In the genomic region with DNA sequence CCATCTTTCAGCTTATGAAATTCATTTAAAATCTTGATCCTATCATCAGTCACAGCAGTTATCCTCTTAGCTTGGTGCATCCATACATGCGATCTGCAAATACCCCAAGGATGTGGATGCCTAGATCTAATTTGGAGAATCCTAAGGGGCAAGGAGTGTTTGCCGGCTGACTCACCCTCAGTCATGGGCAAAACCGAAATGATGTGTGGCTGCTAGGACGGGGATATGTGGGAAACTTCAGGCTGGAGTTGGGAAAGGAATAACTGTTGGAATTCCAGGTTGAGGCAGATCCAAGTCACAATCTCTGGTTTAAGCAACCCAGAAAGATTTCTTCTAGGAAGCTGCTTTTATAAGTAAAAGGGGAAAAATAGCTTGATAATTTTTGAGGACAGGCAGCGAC, we compare ENCODE assay signal across 14 cellular contexts.
"Had no signal": no experiment of that assay in that cellular context is flagged by ENCODE, and none has a peak within 500 bp of the region (broad histone marks: within the 10 kb centered on the region; RNA-seq: fewer than 3 reads in every experiment).

No MANE protein-coding gene starts in this region.

- H3K4me1 Mint-ChIP-seq: activated naive CD8-positive, alpha-beta T cell treated with anti-CD3 and anti-CD28 coated beads, Interleukin-2, amount 50 U/mL, for 24 hours; activated T-helper 17 cell treated with anti-CD3 and anti-CD28 coated beads, Interleukin-2, amount 50 U/mL, for 72 hours; naive thymus-derived CD8-positive, alpha-beta T cell; stimulated activated naive B cell treated with anti-CD40 and anti-IgM and Interleukin-4, amounts not matched to agents 10 μg/mL and 1 μg/mL and 100 μg/mL, for 72 hours had no signal

- ATAC-seq: activated naive CD8-positive, alpha-beta T cell treated with anti-CD3 and anti-CD28 coated beads, Interleukin-2, amount 50 U/mL, for 24 hours; activated T-helper 17 cell treated with anti-CD3 and anti-CD28 coated beads, Interleukin-2, amount 50 U/mL, for 72 hours; left colon; naive thymus-derived CD8-positive, alpha-beta T cell; pancreas; stimulated activated naive B cell treated with anti-CD40 and anti-IgM and Interleukin-4, amounts not matched to agents 10 μg/mL and 1 μg/mL and 100 μg/mL, for 72 hours had no signal

- H3K9me3 ChIP-seq: pancreas, tibial nerve had no signal

- H3K4me1 ChIP-seq: pancreas, tibial nerve had no signal

- FAIRE-seq: islet of Langerhans, pancreas had no signal

- H3K36me3 Mint-ChIP-seq: naive thymus-derived CD8-positive, alpha-beta T cell; stimulated activated naive B cell treated with anti-CD40 and anti-IgM and Interleukin-4, amounts not matched to agents 10 μg/mL and 1 μg/mL and 100 μg/mL, for 72 hours had no signal

- DNase-seq: activated CD4-positive, CD25-positive, alpha-beta regulatory T cell treated with anti-CD3 and anti-CD28 coated beads, Interleukin-2, amount 50 U/mL, for 72 hours; activated naive CD4-positive, alpha-beta T cell treated with Interleukin-2 at 50 U/mL for 16 hours; activated naive CD8-positive, alpha-beta T cell treated with anti-CD3 and anti-CD28 coated beads, Interleukin-2, amount 50 U/mL, for 24 hours; aorta; effector memory CD4-positive, alpha-beta T cell; left colon; naive thymus-derived CD8-positive, alpha-beta T cell; pancreas; stimulated activated CD4-positive, alpha-beta T cell treated with anti-CD3 and anti-CD28 coated beads, Interleukin-2, amount 100 ng/mL, for 48 hours; stimulated activated naive B cell treated with anti-CD40 and anti-IgM and Interleukin-4, amounts not matched to agents 10 μg/mL and 1 μg/mL and 100 μg/mL, for 72 hours; substantia nigra had no signal

- H3K27ac Mint-ChIP-seq: activated naive CD8-positive, alpha-beta T cell treated with anti-CD3 and anti-CD28 coated beads, Interleukin-2, amount 50 U/mL, for 24 hours; activated T-helper 17 cell treated with anti-CD3 and anti-CD28 coated beads, Interleukin-2, amount 50 U/mL, for 72 hours; naive thymus-derived CD8-positive, alpha-beta T cell; stimulated activated naive B cell treated with anti-CD40 and anti-IgM and Interleukin-4, amounts not matched to agents 10 μg/mL and 1 μg/mL and 100 μg/mL, for 72 hours had no signal

- H3K27ac ChIP-seq: pancreas, tibial nerve had no signal

- H3K9me3 Mint-ChIP-seq: activated naive CD8-positive, alpha-beta T cell treated with anti-CD3 and anti-CD28 coated beads, Interleukin-2, amount 50 U/mL, for 24 hours; activated T-helper 17 cell treated with anti-CD3 and anti-CD28 coated beads, Interleukin-2, amount 50 U/mL, for 72 hours; naive thymus-derived CD8-positive, alpha-beta T cell; stimulated activated naive B cell treated with anti-CD40 and anti-IgM and Interleukin-4, amounts not matched to agents 10 μg/mL and 1 μg/mL and 100 μg/mL, for 72 hours had no signal

- H3K4me3 Mint-ChIP-seq: activated naive CD8-positive, alpha-beta T cell treated with anti-CD3 and anti-CD28 coated beads, Interleukin-2, amount 50 U/mL, for 24 hours; activated T-helper 17 cell treated with anti-CD3 and anti-CD28 coated beads, Interleukin-2, amount 50 U/mL, for 72 hours; naive thymus-derived CD8-positive, alpha-beta T cell; stimulated activated naive B cell treated with anti-CD40 and anti-IgM and Interleukin-4, amounts not matched to agents 10 μg/mL and 1 μg/mL and 100 μg/mL, for 72 hours had no signal

- H3K4me3 ChIP-seq: pancreas, tibial nerve had no signal

- H3K36me3 ChIP-seq: pancreas, tibial nerve had no signal
